Comparison of ENCODE assay signal across 21 cellular contexts in the genomic region with DNA sequence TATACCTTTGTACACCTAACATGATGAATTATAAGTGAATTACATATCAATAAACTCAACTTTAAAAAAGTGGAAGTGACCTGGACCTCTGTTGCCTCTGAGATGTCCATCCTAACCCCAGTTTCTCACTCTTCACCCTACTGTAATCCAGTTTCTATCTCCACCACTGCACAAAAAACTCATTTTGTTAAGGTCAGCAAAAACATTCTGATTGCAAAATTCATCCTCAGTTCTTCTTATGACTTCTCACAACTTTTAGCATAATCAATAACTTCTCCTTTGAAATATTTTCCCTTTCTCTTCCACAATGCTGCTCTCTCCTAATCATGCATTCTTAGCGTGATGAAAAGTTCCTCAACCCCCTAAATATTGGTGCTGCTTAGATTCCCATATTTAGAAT.
DNase-seq lines count a peak whose midpoint lies in the region; ATAC-seq, FAIRE-seq and TF ChIP-seq lines count a peak whose summit lies in the region.
"Had no signal": no experiment of that assay in that cellular context is flagged by ENCODE, and none has a peak within 500 bp of the region (broad histone marks: within the 10 kb centered on the region; RNA-seq: fewer than 3 reads in every experiment).

No MANE protein-coding gene starts in this region.

- no peak overlapping the region for H3K4me2 ChIP-seq in HepG2 (ENCODE audit: low read depth, low read length)
- H3K4me2 ChIP-seq in IMR-90 (ENCODE audit: low read depth, low read length) = no peak overlapping the region
- no peak overlapping the region for H3K4me2 ChIP-seq in K562 (ENCODE audit: insufficient read depth, low read length)
- H3K4me2 ChIP-seq: BLaER1 had no signal

- POLR2A ChIA-PET in HepG2 (lab: Yijun Ruan, JAX) = no interaction called here
- POLR2A ChIA-PET in IMR-90 (lab: Charles Lee; ENCODE audit: unreplicated experiment) = no interaction called here
- POLR2A ChIA-PET in K562 (lab: Yijun Ruan, JAX) = no interaction called here

- H3K4ac ChIP-seq in IMR-90 (ENCODE audit: low read depth, low read length) = no peak overlapping the region

- H4K5ac ChIP-seq in IMR-90 (ENCODE audit: low read depth, low read length) = no peak overlapping the region

- TF ChIP-seq EP300 in HepG2 (IDR thresholded peaks at IDR 0.05; ENCODE audit: low read depth in 2 of 2, low read length in 2 of 2) (no peak), HepG2 (CRISPR knock-in tag; IDR thresholded peaks at IDR 0.05; ENCODE audit: borderline replicate concordance) (no peak), K562 (IDR thresholded peaks at IDR 0.05; ENCODE audit: low read length) (no peak), sigmoid colon (IDR thresholded peaks at IDR 0.05) (no peak)

- dilution Hi-C loops in IMR-90 (cut with HindIII; ENCODE audit: low sequenced_read_pairs, unreplicated experiment) = no loop called here

- H3K79me2 ChIP-seq in HepG2 (ENCODE audit: insufficient read depth, low read length) = no peaks in the 10 kb centered on the region
- no peaks in the 10 kb centered on the region for H3K79me2 ChIP-seq in K562 (ENCODE audit: control insufficient read depth, insufficient read depth, low read length)

- BruUV-seq in HepG2 (replicated peaks; lab: Mats Ljungman, UMichigan) (no TSS peak), IMR-90 (replicated peaks; lab: Mats Ljungman, UMichigan) (no TSS peak), K562 (replicated peaks; lab: Mats Ljungman, UMichigan) (no TSS peak)

- no peaks in the 10 kb centered on the region for H3K9me1 ChIP-seq in IMR-90 (ENCODE audit: insufficient read depth, low read length)
- H3K9me1 ChIP-seq in K562 (ENCODE audit: control insufficient read depth, insufficient read depth, low read length) = no peaks in the 10 kb centered on the region

- H2AK5ac ChIP-seq in IMR-90 (ENCODE audit: low read depth, low read length) = no peak overlapping the region

- H2BK120ac ChIP-seq in IMR-90 (ENCODE audit: low read depth, low read length) = no peak overlapping the region

- DNase-seq in HepG2 (ENCODE audit: low spot score) (no peak), right lobe of liver (no peak), IMR-90 (no peak), K562 (ENCODE audit: extremely low read depth in 1 of 4, low spot score in 3 of 4) (no peak), kidney (no peak), sigmoid colon (no peak)
- DNase-seq: ACHN; BE2C; C1 segment of cervical spinal cord; CD4-positive, alpha-beta memory T cell; CD4-positive, CD25-positive, alpha-beta regulatory T cell; CD8-positive, alpha-beta memory T cell; COR-L47; DMS79 treated with DMSO at 0.1 percent for 48 hours; GF-D8 had no signal

- H3K79me1 ChIP-seq in IMR-90 (ENCODE audit: low read depth in 1 of 2, low read length in 2 of 2) = no peaks in the 10 kb centered on the region

- H3K9me3 ChIP-seq in HepG2 (ENCODE audit: low read length) (no peaks in the 10 kb centered on the region), right lobe of liver (no peaks in the 10 kb centered on the region), IMR-90 (ENCODE audit: control insufficient read depth, insufficient read depth, low read length) (no peaks in the 10 kb centered on the region), K562 (replicated peaks; ENCODE audit: control insufficient read depth, insufficient read depth, low read depth, low read length) (no peaks in the 10 kb centered on the region), kidney (ENCODE audit: control insufficient read depth in 1 of 2, low read length in 2 of 2) (no peaks in the 10 kb centered on the region), sigmoid colon (no peaks in the 10 kb centered on the region)
- H3K9me3 ChIP-seq: BE2C, BLaER1 had no signal

- H2AFZ ChIP-seq in HepG2 (ENCODE audit: low read length) = no peak overlapping the region
- H2AFZ ChIP-seq in IMR-90 (replicated peaks; ENCODE audit: low read length, poor library complexity) = no peak overlapping the region
- H2AFZ ChIP-seq in K562 (ENCODE audit: low read depth, low read length) = no peak overlapping the region

- no peak overlapping the region for H2BK20ac ChIP-seq in IMR-90 (ENCODE audit: low read depth, low read length)

- no peak overlapping the region for H3K27ac ChIP-seq in HepG2 (ENCODE audit: extremely low read length, insufficient read depth, low read length)
- H3K27ac ChIP-seq in right lobe of liver = no peak overlapping the region
- no peak overlapping the region for H3K27ac ChIP-seq in IMR-90 (ENCODE audit: insufficient read depth, low read length)
- H3K27ac ChIP-seq in K562 (ENCODE audit: extremely low read depth, low read depth, low read length) = no peak overlapping the region
- no peak overlapping the region for H3K27ac ChIP-seq in kidney (ENCODE audit: low read depth in 2 of 2, low read length in 2 of 2)
- H3K27ac ChIP-seq in sigmoid colon = no peak overlapping the region
- H3K27ac ChIP-seq: 22Rv1, BLaER1 had no signal

- CTCF ChIA-PET in HepG2 (lab: Yijun Ruan, JAX; ENCODE audit: low intra/inter-chr PET ratio, low total read pairs) (no interaction called here), IMR-90 (lab: Yijun Ruan, JAX) (no interaction called here), K562 (lab: Yijun Ruan, JAX; ENCODE audit: low intra/inter-chr PET ratio) (no interaction called here)

- no peak overlapping the region for H2AK9ac ChIP-seq in IMR-90 (replicated peaks; ENCODE audit: low read depth, low read length, poor library complexity)

- no peak overlapping the region for H3K56ac ChIP-seq in IMR-90 (ENCODE audit: extremely low read depth, insufficient read depth, low read length)

- in situ Hi-C loops in HepG2 (cut with HindIII; ENCODE audit: extremely low pct_ligation_motif_present, low pct_unique_long_range_greater_than_20kb) = no loop called here
- in situ Hi-C loops in IMR-90 (cut with MboI; ENCODE audit: low sequenced_read_pairs) = no loop called here
- in situ Hi-C loops in K562 (cut with MboI) = no loop called here

- TF ChIP-seq POLR2A in HepG2 (IDR thresholded peaks at IDR 0.05; ENCODE audit: insufficient read depth in 1 of 2, low read depth in 2 of 2, low read length in 2 of 2) = no peak
- TF ChIP-seq POLR2A in right lobe of liver (IDR thresholded peaks at IDR 0.05) = no peak
- no peak for TF ChIP-seq POLR2A in IMR-90 (IDR thresholded peaks at IDR 0.05; ENCODE audit: low read depth, low read length)
- no peak for TF ChIP-seq POLR2A in K562 (conservative IDR thresholded peaks at IDR 0.05)
- TF ChIP-seq POLR2A in sigmoid colon (IDR thresholded peaks at IDR 0.05) = no peak

- FAIRE-seq in HepG2 (lab: Jason Lieb, UNC) = no peak
- FAIRE-seq in K562 (lab: Jason Lieb, UNC) = no peak
- FAIRE-seq in kidney (lab: Jason Lieb, UNC) = no peak
- FAIRE-seq: G401.6, GM12891, GM19239 had no signal

- no peak overlapping the region for H2BK15ac ChIP-seq in IMR-90 (ENCODE audit: low read depth, low read length)

- H3K36me3 ChIP-seq in HepG2 (replicated peaks in 1 of 2; ENCODE audit: control insufficient read depth in 1 of 2, insufficient read depth in 2 of 2, low read length in 2 of 2) (no peaks in the 10 kb centered on the region), right lobe of liver (no peaks in the 10 kb centered on the region), IMR-90 (ENCODE audit: control insufficient read depth, insufficient read depth, low read length) (no peaks in the 10 kb centered on the region), K562 (ENCODE audit: control insufficient read depth, insufficient read depth, low read length) (no peaks in the 10 kb centered on the region), kidney (ENCODE audit: control insufficient read depth in 1 of 2, insufficient read depth in 2 of 2, low read length in 2 of 2) (no peaks in the 10 kb centered on the region), sigmoid colon (no peaks in the 10 kb centered on the region)
- H3K36me3 ChIP-seq: BE2C, BLaER1 had no signal

- no peak overlapping the region for H4K8ac ChIP-seq in IMR-90 (ENCODE audit: low read depth in 2 of 2, low read length in 2 of 2)

- H3K4me3 ChIP-seq in HepG2 (replicated peaks in 1 of 3; ENCODE audit: insufficient read depth in 1 of 3, low read depth in 2 of 3, low read length in 3 of 3) (no peak overlapping the region), right lobe of liver (no peak overlapping the region), IMR-90 (ENCODE audit: insufficient read depth, low read depth, low read length) (no peak overlapping the region), K562 (no peak overlapping the region), kidney (ENCODE audit: low read length in 2 of 2) (no peak overlapping the region), sigmoid colon (no peak overlapping the region)
- H3K4me3 ChIP-seq: BLaER1 had no signal

- H2BK5ac ChIP-seq in IMR-90 (ENCODE audit: low read depth, low read length, poor library complexity, severe bottlenecking) = no peak overlapping the region

- H3K27me3 ChIP-seq in HepG2 (ENCODE audit: control insufficient read depth in 1 of 2, insufficient read depth in 2 of 2, low read length in 2 of 2) = no peaks in the 10 kb centered on the region
- H3K27me3 ChIP-seq in right lobe of liver = no peaks in the 10 kb centered on the region
- H3K27me3 ChIP-seq in IMR-90 (ENCODE audit: control insufficient read depth, insufficient read depth, low read length) = no peaks in the 10 kb centered on the region; the same call in 1 of the 2 replicates
- H3K27me3 ChIP-seq in K562 (ENCODE audit: control insufficient read depth in 2 of 2, insufficient read depth in 2 of 2, low read length in 2 of 2) = no peaks in the 10 kb centered on the region
- no peaks in the 10 kb centered on the region for H3K27me3 ChIP-seq in sigmoid colon
- H3K27me3 ChIP-seq: BE2C, BLaER1 had no signal

- H3K4me1 ChIP-seq in HepG2 (ENCODE audit: insufficient read depth, low read length) (no peaks in the 10 kb centered on the region), right lobe of liver (no peaks in the 10 kb centered on the region), IMR-90 (ENCODE audit: control insufficient read depth, insufficient read depth, low read length) (no peaks in the 10 kb centered on the region), K562 (replicated peaks in 1 of 2; ENCODE audit: control insufficient read depth in 2 of 2, insufficient read depth in 2 of 2, low read length in 2 of 2) (no peaks in the 10 kb centered on the region), kidney (ENCODE audit: control insufficient read depth in 1 of 2, insufficient read depth in 1 of 2, low read depth in 1 of 2, low read length in 2 of 2) (no peaks in the 10 kb centered on the region), sigmoid colon (no peaks in the 10 kb centered on the region)
- H3K4me1 ChIP-seq: BE2C, BLaER1 had no signal

- no peak overlapping the region for H4K91ac ChIP-seq in IMR-90 (ENCODE audit: insufficient read depth, low read depth, low read length)

- H3K18ac ChIP-seq in IMR-90 (ENCODE audit: low read depth, low read length) = no peak overlapping the region

- H4K20me1 ChIP-seq in HepG2 (ENCODE audit: insufficient read depth, low read length) = no peaks in the 10 kb centered on the region
- H4K20me1 ChIP-seq in IMR-90 (ENCODE audit: insufficient read depth, low read length) = no peaks in the 10 kb centered on the region
- no peaks in the 10 kb centered on the region for H4K20me1 ChIP-seq in K562 (replicated peaks; ENCODE audit: control insufficient read depth, insufficient read depth, low read length)
- H4K20me1 ChIP-seq: BLaER1 had no signal

- H3K9ac ChIP-seq in HepG2 (ENCODE audit: insufficient read depth, low read depth, low read length) (no peak overlapping the region), IMR-90 (ENCODE audit: low read depth, low read length) (no peak overlapping the region), K562 (ENCODE audit: insufficient read depth in 1 of 2, low read depth in 2 of 2, low read length in 2 of 2) (no peak overlapping the region), kidney (ENCODE audit: low read length in 2 of 2) (no peak overlapping the region)
- H3K9ac ChIP-seq: BLaER1 had no signal

- TF ChIP-seq CTCF in HepG2 (CRISPR knock-in tag; IDR thresholded peaks at IDR 0.05) (no peak), right lobe of liver (IDR thresholded peaks at IDR 0.05) (no peak), IMR-90 (conservative IDR thresholded peaks at IDR 0.05; ENCODE audit: low read depth, low read length) (no peak), K562 (IDR thresholded peaks at IDR 0.05 in 2 of 3, conservative IDR thresholded peaks at IDR 0.05 in 1 of 3; ENCODE audit: insufficient read depth in 2 of 3, low read depth in 1 of 3, low read length in 3 of 3) (no peak), kidney (IDR thresholded peaks at IDR 0.05; ENCODE audit: borderline replicate concordance, extremely low read depth, insufficient read depth) (no peak), sigmoid colon (IDR thresholded peaks at IDR 0.05) (no peak)

- intact Hi-C loops in HepG2 (cut with micrococcal nuclease; ENCODE audit: unreplicated experiment) = loop anchor here (10.0 kb wide), 1 partner anchor 1067 kb away; no protein-coding TSS in a partner anchor
- intact Hi-C loops in right lobe of liver (cut with DNase I) = no loop called here
- intact Hi-C loops in IMR-90 (cut with micrococcal nuclease) = no loop called here
- intact Hi-C loops in K562 (cut with micrococcal nuclease) = no loop called here
- intact Hi-C loops in kidney (cut with DNase I) = no loop called here
- intact Hi-C loops in sigmoid colon (cut with DNase I) = no loop called here

- ATAC-seq in HepG2 (no peak), right lobe of liver (no peak), IMR-90 (ENCODE audit: low read depth) (no peak), K562 (no peak), HG02973 (IDR thresholded peaks at IDR 0.05; ENCODE audit: unreplicated experiment) (no peak)

- no peak overlapping the region for H3K23ac ChIP-seq in IMR-90 (ENCODE audit: low read depth, low read length)

- WGBS in HepG2 (ENCODE audit: low lambda C conversion rate) = 0% methylated on average over 1 of the region's 1 CpG
- WGBS in right lobe of liver (ENCODE audit: insufficient coverage, low coverage, low lambda C conversion rate, missing lambda C conversion rate) = 92% methylated on average over 1 of the region's 1 CpG
- no CpG with 5 or more reads among the region's 1 CpG for WGBS in IMR-90 (ENCODE audit: extremely low coverage in 2 of 2, insufficient read length in 1 of 2), 2 experiments
- 8% methylated on average over 1 of the region's 1 CpG for WGBS in K562 (ENCODE audit: insufficient coverage, low coverage, missing lambda C conversion rate)
- 90 to 92% methylated on average over 1 of the region's 1 CpG for WGBS in sigmoid colon, 2 donors

- H3K14ac ChIP-seq in IMR-90 (replicated peaks; ENCODE audit: low read depth, low read length) = no peak overlapping the region

- TF ChIP-seq RAD21 in HepG2 (CRISPR knock-in tag; IDR thresholded peaks at IDR 0.05) (no peak), IMR-90 (IDR thresholded peaks at IDR 0.05; ENCODE audit: low read length) (no peak), K562 (CRISPR knock-in tag; conservative IDR thresholded peaks at IDR 0.05 in 1 of 2, IDR thresholded peaks at IDR 0.05 in 1 of 2) (no peak)
